1 cellular context compared by ENCODE assay signal in the genomic region with DNA sequence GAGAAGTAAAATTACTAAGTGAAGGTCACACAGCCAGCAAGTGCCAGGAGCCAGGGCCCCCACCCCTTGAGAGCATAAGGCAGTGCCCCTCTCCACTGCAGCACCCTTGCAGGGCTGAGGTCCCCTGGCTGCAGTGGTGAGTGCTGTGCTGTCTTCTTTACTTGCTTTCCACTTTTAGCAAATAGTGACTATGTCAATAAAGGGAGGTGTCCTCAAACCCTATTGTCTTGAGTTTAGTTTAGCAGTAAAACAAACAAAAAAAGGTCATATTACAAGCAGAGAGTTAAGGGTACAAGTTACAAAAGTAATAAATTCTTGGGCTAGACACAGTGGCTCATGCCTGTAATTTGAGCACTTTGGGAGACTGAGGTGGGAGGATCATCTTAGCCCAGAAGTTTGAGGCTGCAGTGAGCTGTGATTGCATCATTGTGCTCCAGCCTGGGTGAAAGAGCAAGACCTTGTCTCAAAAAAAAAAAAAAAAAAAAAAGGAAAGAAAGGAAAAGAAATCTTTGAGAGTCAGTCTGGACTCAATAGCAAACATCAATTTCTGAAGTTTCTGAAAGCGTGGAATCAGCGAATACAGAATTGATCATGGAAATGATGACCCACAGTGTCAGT.
TF ChIP-seq lines count a peak whose summit lies in the region.

No MANE protein-coding gene starts in this region.

TF ChIP-seq in HepG2, 621 proteins besides CTCF, POLR2A, EP300 and RAD21 (continued from another document and continues in another):
- TF ChIP-seq, protein P1, sequence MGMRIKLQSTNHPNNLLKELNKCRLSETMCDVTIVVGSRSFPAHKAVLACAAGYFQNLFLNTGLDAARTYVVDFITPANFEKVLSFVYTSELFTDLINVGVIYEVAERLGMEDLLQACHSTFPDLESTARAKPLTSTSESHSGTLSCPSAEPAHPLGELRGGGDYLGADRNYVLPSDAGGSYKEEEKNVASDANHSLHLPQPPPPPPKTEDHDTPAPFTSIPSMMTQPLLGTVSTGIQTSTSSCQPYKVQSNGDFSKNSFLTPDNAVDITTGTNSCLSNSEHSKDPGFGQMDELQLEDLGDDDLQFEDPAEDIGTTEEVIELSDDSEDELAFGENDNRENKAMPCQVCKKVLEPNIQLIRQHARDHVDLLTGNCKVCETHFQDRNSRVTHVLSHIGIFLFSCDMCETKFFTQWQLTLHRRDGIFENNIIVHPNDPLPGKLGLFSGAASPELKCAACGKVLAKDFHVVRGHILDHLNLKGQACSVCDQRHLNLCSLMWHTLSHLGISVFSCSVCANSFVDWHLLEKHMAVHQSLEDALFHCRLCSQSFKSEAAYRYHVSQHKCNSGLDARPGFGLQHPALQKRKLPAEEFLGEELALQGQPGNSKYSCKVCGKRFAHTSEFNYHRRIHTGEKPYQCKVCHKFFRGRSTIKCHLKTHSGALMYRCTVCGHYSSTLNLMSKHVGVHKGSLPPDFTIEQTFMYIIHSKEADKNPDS (CRISPR knock-in tag; IDR thresholded peaks at IDR 0.05), result no peak; the same call in 1 of the 2 replicates
- TF ChIP-seq RORA (CRISPR knock-in tag; IDR thresholded peaks at IDR 0.05) (no peak), ETV6 (CRISPR knock-in tag; conservative IDR thresholded peaks at IDR 0.05) (no peak), ZFP36 (IDR thresholded peaks at IDR 0.05; ENCODE audit: borderline replicate concordance, low read depth, low read length, partially characterized antibody) (no peak), HMGA1 (CRISPR knock-in tag; conservative IDR thresholded peaks at IDR 0.05) (no peak), SATB2 (CRISPR knock-in tag; IDR thresholded peaks at IDR 0.05) (no peak), TOPORS (CRISPR knock-in tag; IDR thresholded peaks at IDR 0.05) (no peak), FOXO1 (CRISPR knock-in tag; IDR thresholded peaks at IDR 0.05) (peak; percentile 71; the same call in 1 of the 2 replicates), ZNF24 (IDR thresholded peaks at IDR 0.05) (no peak), ZNF430 (CRISPR knock-in tag; IDR thresholded peaks at IDR 0.05) (no peak), CCAR2 (optimal IDR thresholded peaks at IDR 0.05; ENCODE audit: low read depth, low read length) (no peak), SMC3 (IDR thresholded peaks at IDR 0.05; ENCODE audit: low read length) (no peak), ZNF354B (CRISPR knock-in tag; IDR thresholded peaks at IDR 0.05) (no peak), SMARCC2 (IDR thresholded peaks at IDR 0.05) (no peak), PRPF4 (IDR thresholded peaks at IDR 0.05; ENCODE audit: low read depth, low read length, poor library complexity, severe bottlenecking) (no peak), KLF11 (CRISPR knock-in tag; IDR thresholded peaks at IDR 0.05) (no peak), RBFOX2 (IDR thresholded peaks at IDR 0.05; ENCODE audit: low read depth, low read length) (no peak), ZKSCAN5 (CRISPR knock-in tag; IDR thresholded peaks at IDR 0.05) (no peak), NFATC3 (CRISPR knock-in tag; IDR thresholded peaks at IDR 0.05) (no peak), THYN1 (CRISPR knock-in tag; IDR thresholded peaks at IDR 0.05; ENCODE audit: borderline replicate concordance, low read depth) (no peak), SRSF1 (optimal IDR thresholded peaks at IDR 0.05; ENCODE audit: low read depth, low read length) (no peak), RBAK (CRISPR knock-in tag; IDR thresholded peaks at IDR 0.05) (no peak), ZNF672 (CRISPR knock-in tag; IDR thresholded peaks at IDR 0.05) (no peak), CREM (IDR thresholded peaks at IDR 0.05) (peak; percentile 48; the same call in 1 of the 2 replicates), CREM (CRISPR knock-in tag; IDR thresholded peaks at IDR 0.05) (no peak), TBP (CRISPR knock-in tag; IDR thresholded peaks at IDR 0.05) (no peak), ZNF207 (IDR thresholded peaks at IDR 0.05; ENCODE audit: borderline replicate concordance) (no peak), BRCA1 (CRISPR knock-in tag; IDR thresholded peaks at IDR 0.05) (no peak), HOXA5 (CRISPR knock-in tag; IDR thresholded peaks at IDR 0.05) (0 out of 2 replicates have a peak, but pooled peaks have one; percentile 69), PHF8 (CRISPR knock-in tag; IDR thresholded peaks at IDR 0.05) (no peak), TBX3 (IDR thresholded peaks at IDR 0.05; ENCODE audit: borderline replicate concordance) (peak; percentile 29; the same call in 1 of the 2 replicates), ZNF510 (CRISPR knock-in tag; IDR thresholded peaks at IDR 0.05; ENCODE audit: low read depth) (no peak), ZEB1 (IDR thresholded peaks at IDR 0.05; ENCODE audit: insufficient replicate concordance, low read depth) (no peak), POLR2AphosphoS5 (IDR thresholded peaks at IDR 0.05; ENCODE audit: low read depth, low read length) (no peak), ZNF451 (CRISPR knock-in tag; IDR thresholded peaks at IDR 0.05) (no peak)
- TF ChIP-seq, protein P2, sequence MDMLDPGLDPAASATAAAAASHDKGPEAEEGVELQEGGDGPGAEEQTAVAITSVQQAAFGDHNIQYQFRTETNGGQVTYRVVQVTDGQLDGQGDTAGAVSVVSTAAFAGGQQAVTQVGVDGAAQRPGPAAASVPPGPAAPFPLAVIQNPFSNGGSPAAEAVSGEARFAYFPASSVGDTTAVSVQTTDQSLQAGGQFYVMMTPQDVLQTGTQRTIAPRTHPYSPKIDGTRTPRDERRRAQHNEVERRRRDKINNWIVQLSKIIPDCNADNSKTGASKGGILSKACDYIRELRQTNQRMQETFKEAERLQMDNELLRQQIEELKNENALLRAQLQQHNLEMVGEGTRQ (IDR thresholded peaks at IDR 0.05; ENCODE audit: low read depth, low read length), result no peak
- TF ChIP-seq, protein P2 (CRISPR knock-in tag; IDR thresholded peaks at IDR 0.05; ENCODE audit: borderline replicate concordance), result no peak
- TF ChIP-seq, protein P3, sequence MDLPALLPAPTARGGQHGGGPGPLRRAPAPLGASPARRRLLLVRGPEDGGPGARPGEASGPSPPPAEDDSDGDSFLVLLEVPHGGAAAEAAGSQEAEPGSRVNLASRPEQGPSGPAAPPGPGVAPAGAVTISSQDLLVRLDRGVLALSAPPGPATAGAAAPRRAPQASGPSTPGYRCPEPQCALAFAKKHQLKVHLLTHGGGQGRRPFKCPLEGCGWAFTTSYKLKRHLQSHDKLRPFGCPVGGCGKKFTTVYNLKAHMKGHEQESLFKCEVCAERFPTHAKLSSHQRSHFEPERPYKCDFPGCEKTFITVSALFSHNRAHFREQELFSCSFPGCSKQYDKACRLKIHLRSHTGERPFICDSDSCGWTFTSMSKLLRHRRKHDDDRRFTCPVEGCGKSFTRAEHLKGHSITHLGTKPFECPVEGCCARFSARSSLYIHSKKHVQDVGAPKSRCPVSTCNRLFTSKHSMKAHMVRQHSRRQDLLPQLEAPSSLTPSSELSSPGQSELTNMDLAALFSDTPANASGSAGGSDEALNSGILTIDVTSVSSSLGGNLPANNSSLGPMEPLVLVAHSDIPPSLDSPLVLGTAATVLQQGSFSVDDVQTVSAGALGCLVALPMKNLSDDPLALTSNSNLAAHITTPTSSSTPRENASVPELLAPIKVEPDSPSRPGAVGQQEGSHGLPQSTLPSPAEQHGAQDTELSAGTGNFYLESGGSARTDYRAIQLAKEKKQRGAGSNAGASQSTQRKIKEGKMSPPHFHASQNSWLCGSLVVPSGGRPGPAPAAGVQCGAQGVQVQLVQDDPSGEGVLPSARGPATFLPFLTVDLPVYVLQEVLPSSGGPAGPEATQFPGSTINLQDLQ (CRISPR knock-in tag; IDR thresholded peaks at IDR 0.05), result no peak
- TF ChIP-seq, protein P4, sequence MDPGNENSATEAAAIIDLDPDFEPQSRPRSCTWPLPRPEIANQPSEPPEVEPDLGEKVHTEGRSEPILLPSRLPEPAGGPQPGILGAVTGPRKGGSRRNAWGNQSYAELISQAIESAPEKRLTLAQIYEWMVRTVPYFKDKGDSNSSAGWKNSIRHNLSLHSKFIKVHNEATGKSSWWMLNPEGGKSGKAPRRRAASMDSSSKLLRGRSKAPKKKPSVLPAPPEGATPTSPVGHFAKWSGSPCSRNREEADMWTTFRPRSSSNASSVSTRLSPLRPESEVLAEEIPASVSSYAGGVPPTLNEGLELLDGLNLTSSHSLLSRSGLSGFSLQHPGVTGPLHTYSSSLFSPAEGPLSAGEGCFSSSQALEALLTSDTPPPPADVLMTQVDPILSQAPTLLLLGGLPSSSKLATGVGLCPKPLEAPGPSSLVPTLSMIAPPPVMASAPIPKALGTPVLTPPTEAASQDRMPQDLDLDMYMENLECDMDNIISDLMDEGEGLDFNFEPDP (CRISPR knock-in tag; conservative IDR thresholded peaks at IDR 0.05), result no peak
- TF ChIP-seq, protein P5, sequence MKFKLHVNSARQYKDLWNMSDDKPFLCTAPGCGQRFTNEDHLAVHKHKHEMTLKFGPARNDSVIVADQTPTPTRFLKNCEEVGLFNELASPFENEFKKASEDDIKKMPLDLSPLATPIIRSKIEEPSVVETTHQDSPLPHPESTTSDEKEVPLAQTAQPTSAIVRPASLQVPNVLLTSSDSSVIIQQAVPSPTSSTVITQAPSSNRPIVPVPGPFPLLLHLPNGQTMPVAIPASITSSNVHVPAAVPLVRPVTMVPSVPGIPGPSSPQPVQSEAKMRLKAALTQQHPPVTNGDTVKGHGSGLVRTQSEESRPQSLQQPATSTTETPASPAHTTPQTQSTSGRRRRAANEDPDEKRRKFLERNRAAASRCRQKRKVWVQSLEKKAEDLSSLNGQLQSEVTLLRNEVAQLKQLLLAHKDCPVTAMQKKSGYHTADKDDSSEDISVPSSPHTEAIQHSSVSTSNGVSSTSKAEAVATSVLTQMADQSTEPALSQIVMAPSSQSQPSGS (CRISPR knock-in tag; IDR thresholded peaks at IDR 0.05), result peak; percentile 39; the same call in 1 of the 2 replicates
- TF ChIP-seq, protein P6, sequence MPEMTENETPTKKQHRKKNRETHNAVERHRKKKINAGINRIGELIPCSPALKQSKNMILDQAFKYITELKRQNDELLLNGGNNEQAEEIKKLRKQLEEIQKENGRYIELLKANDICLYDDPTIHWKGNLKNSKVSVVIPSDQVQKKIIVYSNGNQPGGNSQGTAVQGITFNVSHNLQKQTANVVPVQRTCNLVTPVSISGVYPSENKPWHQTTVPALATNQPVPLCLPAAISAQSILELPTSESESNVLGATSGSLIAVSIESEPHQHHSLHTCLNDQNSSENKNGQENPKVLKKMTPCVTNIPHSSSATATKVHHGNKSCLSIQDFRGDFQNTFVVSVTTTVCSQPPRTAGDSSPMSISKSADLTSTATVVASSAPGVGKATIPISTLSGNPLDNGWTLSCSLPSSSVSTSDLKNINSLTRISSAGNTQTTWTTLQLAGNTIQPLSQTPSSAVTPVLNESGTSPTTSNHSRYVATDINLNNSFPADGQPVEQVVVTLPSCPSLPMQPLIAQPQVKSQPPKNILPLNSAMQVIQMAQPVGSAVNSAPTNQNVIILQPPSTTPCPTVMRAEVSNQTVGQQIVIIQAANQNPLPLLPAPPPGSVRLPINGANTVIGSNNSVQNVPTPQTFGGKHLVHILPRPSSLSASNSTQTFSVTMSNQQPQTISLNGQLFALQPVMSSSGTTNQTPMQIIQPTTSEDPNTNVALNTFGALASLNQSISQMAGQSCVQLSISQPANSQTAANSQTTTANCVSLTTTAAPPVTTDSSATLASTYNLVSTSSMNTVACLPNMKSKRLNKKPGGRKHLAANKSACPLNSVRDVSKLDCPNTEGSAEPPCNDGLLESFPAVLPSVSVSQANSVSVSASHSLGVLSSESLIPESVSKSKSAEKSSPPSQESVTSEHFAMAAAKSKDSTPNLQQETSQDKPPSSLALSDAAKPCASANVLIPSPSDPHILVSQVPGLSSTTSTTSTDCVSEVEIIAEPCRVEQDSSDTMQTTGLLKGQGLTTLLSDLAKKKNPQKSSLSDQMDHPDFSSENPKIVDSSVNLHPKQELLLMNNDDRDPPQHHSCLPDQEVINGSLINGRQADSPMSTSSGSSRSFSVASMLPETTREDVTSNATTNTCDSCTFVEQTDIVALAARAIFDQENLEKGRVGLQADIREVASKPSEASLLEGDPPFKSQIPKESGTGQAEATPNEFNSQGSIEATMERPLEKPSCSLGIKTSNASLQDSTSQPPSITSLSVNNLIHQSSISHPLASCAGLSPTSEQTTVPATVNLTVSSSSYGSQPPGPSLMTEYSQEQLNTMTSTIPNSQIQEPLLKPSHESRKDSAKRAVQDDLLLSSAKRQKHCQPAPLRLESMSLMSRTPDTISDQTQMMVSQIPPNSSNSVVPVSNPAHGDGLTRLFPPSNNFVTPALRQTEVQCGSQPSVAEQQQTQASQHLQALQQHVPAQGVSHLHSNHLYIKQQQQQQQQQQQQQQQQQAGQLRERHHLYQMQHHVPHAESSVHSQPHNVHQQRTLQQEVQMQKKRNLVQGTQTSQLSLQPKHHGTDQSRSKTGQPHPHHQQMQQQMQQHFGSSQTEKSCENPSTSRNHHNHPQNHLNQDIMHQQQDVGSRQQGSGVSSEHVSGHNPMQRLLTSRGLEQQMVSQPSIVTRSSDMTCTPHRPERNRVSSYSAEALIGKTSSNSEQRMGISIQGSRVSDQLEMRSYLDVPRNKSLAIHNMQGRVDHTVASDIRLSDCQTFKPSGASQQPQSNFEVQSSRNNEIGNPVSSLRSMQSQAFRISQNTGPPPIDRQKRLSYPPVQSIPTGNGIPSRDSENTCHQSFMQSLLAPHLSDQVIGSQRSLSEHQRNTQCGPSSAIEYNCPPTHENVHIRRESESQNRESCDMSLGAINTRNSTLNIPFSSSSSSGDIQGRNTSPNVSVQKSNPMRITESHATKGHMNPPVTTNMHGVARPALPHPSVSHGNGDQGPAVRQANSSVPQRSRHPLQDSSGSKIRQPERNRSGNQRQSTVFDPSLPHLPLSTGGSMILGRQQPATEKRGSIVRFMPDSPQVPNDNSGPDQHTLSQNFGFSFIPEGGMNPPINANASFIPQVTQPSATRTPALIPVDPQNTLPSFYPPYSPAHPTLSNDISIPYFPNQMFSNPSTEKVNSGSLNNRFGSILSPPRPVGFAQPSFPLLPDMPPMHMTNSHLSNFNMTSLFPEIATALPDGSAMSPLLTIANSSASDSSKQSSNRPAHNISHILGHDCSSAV (CRISPR knock-in tag; IDR thresholded peaks at IDR 0.05; ENCODE audit: borderline replicate concordance), result no peak
- TF ChIP-seq, protein P7, sequence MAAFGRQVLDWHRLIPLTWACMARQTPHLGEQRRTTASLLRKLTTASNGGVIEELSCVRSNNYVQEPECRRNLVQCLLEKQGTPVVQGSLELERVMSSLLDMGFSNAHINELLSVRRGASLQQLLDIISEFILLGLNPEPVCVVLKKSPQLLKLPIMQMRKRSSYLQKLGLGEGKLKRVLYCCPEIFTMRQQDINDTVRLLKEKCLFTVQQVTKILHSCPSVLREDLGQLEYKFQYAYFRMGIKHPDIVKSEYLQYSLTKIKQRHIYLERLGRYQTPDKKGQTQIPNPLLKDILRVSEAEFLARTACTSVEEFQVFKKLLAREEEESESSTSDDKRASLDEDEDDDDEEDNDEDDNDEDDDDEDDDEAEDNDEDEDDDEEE (CRISPR knock-in tag; IDR thresholded peaks at IDR 0.05), result no peak
- TF ChIP-seq, protein P8, sequence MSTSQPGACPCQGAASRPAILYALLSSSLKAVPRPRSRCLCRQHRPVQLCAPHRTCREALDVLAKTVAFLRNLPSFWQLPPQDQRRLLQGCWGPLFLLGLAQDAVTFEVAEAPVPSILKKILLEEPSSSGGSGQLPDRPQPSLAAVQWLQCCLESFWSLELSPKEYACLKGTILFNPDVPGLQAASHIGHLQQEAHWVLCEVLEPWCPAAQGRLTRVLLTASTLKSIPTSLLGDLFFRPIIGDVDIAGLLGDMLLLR (CRISPR knock-in tag; IDR thresholded peaks at IDR 0.05), result no peak
